In the genomic region with DNA sequence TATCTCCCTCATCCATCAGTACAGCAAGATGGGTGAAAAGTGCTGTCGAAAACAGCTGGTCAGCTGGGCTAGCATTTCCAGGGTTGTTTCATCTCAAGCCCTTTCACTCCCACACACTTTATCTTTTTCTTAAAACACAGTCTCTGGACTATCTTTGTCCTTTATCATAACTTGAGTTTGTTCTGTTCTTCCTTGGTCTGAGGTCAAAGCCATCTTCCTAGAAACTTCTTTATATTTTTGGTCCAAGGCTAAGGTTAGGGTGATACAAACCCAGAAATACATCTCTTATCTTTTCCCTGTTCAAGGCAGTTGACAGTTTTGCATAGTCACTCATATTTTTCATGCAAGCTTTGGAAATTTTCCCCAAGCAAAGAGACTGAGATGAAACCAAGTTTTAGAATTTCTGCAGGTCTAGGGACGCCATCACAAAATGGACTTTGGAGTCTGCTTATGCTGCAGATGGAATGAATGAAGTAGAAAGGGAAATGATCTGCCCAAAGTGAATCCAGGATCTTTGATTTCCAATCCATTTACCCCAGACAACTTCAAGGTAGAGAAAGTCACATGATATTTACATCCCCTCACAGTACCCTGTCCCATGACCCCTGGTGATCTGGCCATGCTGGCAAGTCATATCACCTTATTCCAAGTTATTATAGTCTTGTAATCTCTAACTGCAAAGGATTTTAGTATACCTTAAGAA, we compare ENCODE assay signal across 33 cellular contexts.
"Had no signal": no experiment of that assay in that cellular context is flagged by ENCODE, and none has a peak within 500 bp of the region (broad histone marks: within the 10 kb centered on the region; RNA-seq: fewer than 3 reads in every experiment).

No MANE protein-coding gene starts in this region.

- H3K4me2 ChIP-seq: PC-9 had no signal

- FAIRE-seq: bronchial epithelial cell, RCC 7860 had no signal

- DNase-seq: activated CD4-positive, alpha-beta memory T cell treated with anti-CD3 and anti-CD28 coated beads, Interleukin-2, amount 10 ng/mL, durations not matched to agents 7 days and 5 days; activated CD4-positive, alpha-beta T cell treated with anti-CD3 and anti-CD28 coated beads for 1 hour; activated CD4-positive, alpha-beta T cell treated with anti-CD3 and anti-CD28 coated beads for 48 hours; activated CD4-positive, CD25-positive, alpha-beta regulatory T cell; activated CD8-positive, alpha-beta memory T cell treated with anti-CD3 and anti-CD28 coated beads for 24 hours; activated CD8-positive, alpha-beta memory T cell treated with anti-CD3 and anti-CD28 coated beads, Interleukin-2, amount 10 ng/mL, durations not matched to agents 7 days and 5 days; activated CD8-positive, alpha-beta memory T cell treated with anti-CD3 and anti-CD28 coated beads, Interleukin-2, amount 50 U/mL, for 48 hours; activated effector memory CD4-positive, alpha-beta T cell treated with Interleukin-2 at 50 U/mL for 16 hours; activated naive CD4-positive, alpha-beta T cell treated with anti-CD3 and anti-CD28 coated beads, Interleukin-2, amount 10 ng/mL, durations not matched to agents 7 days and 5 days; activated naive CD8-positive, alpha-beta T cell treated with anti-CD3 and anti-CD28 coated beads, Interleukin-2, amount 50 U/mL, for 24 hours; activated T-cell treated with anti-CD3 and anti-CD28 coated beads, Interleukin-2, amount 50 U/mL, for 48 hours; anterior cingulate cortex; caudate nucleus; cerebellar nuclear complex; Kasumi-1; MG63; NCI-H1048; NCI-H1105 treated with DMSO at 0.1 percent for 48 hours; NCI-H1436; NCI-H1694; NCI-H1930; NCI-H2081 treated with DMSO at 0.1 percent for 48 hours; NCI-H226; NCI-H524 treated with DMSO at 0.1 percent for 48 hours; PC-9; SIG-M5; T-cell; T-helper 2 cell; T-helper 9 cell had no signal

- H3K4me3 ChIP-seq: MG63, PC-9 had no signal

- H2AFZ ChIP-seq: PC-9 had no signal

- H3K9me3 ChIP-seq: MG63 had no signal

- H3K36me3 ChIP-seq: MG63 had no signal

- H3K27ac ChIP-seq: PC-9, RWPE1, VCaP had no signal
